In the genomic region with DNA sequence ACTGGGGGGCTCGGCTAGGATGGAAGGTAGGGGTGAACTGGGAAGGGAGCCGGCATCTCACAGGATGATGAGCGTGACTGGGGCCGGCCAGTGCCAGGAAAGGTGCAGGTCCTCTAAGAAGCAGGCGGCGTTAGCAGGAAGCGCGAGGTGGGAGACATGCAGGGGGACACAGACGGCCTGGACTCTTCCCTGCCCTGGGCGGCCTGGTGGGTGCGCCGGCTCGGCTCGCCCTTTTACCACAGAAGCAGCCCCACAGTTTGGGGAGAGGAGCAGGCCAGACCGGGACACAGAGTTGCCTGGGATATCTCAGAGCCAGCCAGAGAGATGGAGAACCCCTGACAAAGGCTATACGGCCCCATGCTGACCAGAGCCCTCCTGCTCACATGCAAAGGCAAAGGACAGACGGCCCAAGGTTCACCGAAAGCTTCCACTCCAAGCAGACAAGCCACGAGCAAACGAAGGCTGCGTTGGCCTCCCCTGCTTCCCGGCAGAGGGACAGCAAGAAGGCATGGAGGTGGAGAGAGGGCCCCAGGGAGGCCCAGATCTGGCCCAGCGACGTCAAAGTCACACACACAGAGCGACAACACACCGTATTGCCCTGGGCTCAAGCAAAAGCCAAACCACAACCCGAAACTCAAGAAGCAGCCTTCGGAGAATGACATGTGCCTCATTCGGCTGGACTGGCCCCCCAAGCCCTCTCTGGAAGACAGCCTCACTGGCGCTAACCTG, we compare ENCODE assay signal across 24 cellular contexts. TPM values are rescaled to one million over a fixed set of nuclear protein-coding genes. Genes with fewer than 3 reads are reported as not detected.
"Had no signal": no experiment of that assay in that cellular context is flagged by ENCODE, and none has a peak within 500 bp of the region (broad histone marks: within the 10 kb centered on the region; RNA-seq: fewer than 3 reads in every experiment).

No MANE protein-coding gene starts in this region.

- H3K27ac Mint-ChIP-seq: activated CD4-positive, alpha-beta T cell treated with anti-CD3 and anti-CD28 coated beads, Interleukin-2, amount 10 ng/mL, durations not matched to agents 24 days and 14 days; activated T-helper 1 cell treated with anti-CD3 and anti-CD28 coated beads, Interleukin-12 subunit alpha, Interleukin-12 subunit beta, Interleukin-2, Interleukin-4 antibody, amounts not matched to agents 30 ng/mL and 10 ng/mL and 1 ng/mL, durations not matched to agents 14 hours and 24 hours and 36 hours; mesothelial cell of epicardium; nephron progenitor cell; type B pancreatic cell had no signal

- H3K4me3 Mint-ChIP-seq: activated CD4-positive, alpha-beta T cell treated with anti-CD3 and anti-CD28 coated beads, Interleukin-2, amount 10 ng/mL, durations not matched to agents 24 days and 14 days; activated T-helper 1 cell treated with anti-CD3 and anti-CD28 coated beads, Interleukin-12 subunit alpha, Interleukin-12 subunit beta, Interleukin-2, Interleukin-4 antibody, amounts not matched to agents 30 ng/mL and 10 ng/mL and 1 ng/mL, durations not matched to agents 14 hours and 24 hours and 36 hours; mesothelial cell of epicardium; nephron progenitor cell; type B pancreatic cell had no signal

- H3K9me3 ChIP-seq: body of pancreas, lower lobe of right lung, psoas muscle, stomach had no signal

- H3K27me3 Mint-ChIP-seq: activated CD4-positive, alpha-beta T cell treated with anti-CD3 and anti-CD28 coated beads, Interleukin-2, amount 10 ng/mL, durations not matched to agents 24 days and 14 days; type B pancreatic cell had no signal

- ATAC-seq: body of pancreas, foreskin keratinocyte, left colon, lower lobe of right lung, psoas muscle, right cardiac atrium had no signal

- DNase-seq: activated CD4-positive, alpha-beta T cell treated with anti-CD3 and anti-CD28 coated beads, Interleukin-2, amount 10 ng/mL, durations not matched to agents 24 days and 14 days; activated CD8-positive, alpha-beta memory T cell treated with anti-CD3 and anti-CD28 coated beads for 24 hours; activated naive CD4-positive, alpha-beta T cell; body of pancreas; foreskin keratinocyte; hippocampal formation; left colon; lower lobe of right lung; nephron progenitor cell; psoas muscle; stomach; T-helper 1 cell; T1000 had no signal

- H3K9me3 Mint-ChIP-seq: activated CD4-positive, alpha-beta T cell treated with anti-CD3 and anti-CD28 coated beads, Interleukin-2, amount 10 ng/mL, durations not matched to agents 24 days and 14 days; activated T-helper 1 cell treated with anti-CD3 and anti-CD28 coated beads, Interleukin-12 subunit alpha, Interleukin-12 subunit beta, Interleukin-2, Interleukin-4 antibody, amounts not matched to agents 30 ng/mL and 10 ng/mL and 1 ng/mL, durations not matched to agents 14 hours and 24 hours and 36 hours; mesothelial cell of epicardium; nephron progenitor cell; type B pancreatic cell had no signal

- H3K4me3 ChIP-seq: body of pancreas, lower lobe of right lung, psoas muscle, skin epidermis, stomach had no signal

- H3K36me3 Mint-ChIP-seq: type B pancreatic cell had no signal

RNA-seq across cellular contexts. Expression of a gene that starts 57.8 kb away (rescaled TPM):
- total RNA-seq: activated CD4-positive, alpha-beta T cell treated with anti-CD3 and anti-CD28 coated beads, Interleukin-2, amount 10 ng/mL, durations not matched to agents 24 days and 14 days; activated T-helper 1 cell treated with anti-CD3 and anti-CD28 coated beads, Interleukin-12 subunit alpha, Interleukin-12 subunit beta, Interleukin-2, Interleukin-4 antibody, amounts not matched to agents 30 ng/mL and 10 ng/mL and 1 ng/mL, durations not matched to agents 14 hours and 24 hours and 36 hours; body of pancreas; cardiac septum; dermis microvascular lymphatic vessel endothelial cell; epithelial cell of proximal tubule; fibroblast of lung; foreskin keratinocyte; left colon; lower lobe of right lung; mesothelial cell of epicardium; osteoblast; psoas muscle; right cardiac atrium; temporal lobe had no signal
